Comparison of ENCODE assay signal across 1 cellular context in genomic region chr7:112272921-112273561, GRCh38.
TF ChIP-seq lines count a peak whose summit lies in the region.

No MANE protein-coding gene starts in this region.

TF ChIP-seq in GM23338, 12 proteins besides CTCF, POLR2A, EP300 and RAD21 (continued from another document):
- TF ChIP-seq, protein P1, sequence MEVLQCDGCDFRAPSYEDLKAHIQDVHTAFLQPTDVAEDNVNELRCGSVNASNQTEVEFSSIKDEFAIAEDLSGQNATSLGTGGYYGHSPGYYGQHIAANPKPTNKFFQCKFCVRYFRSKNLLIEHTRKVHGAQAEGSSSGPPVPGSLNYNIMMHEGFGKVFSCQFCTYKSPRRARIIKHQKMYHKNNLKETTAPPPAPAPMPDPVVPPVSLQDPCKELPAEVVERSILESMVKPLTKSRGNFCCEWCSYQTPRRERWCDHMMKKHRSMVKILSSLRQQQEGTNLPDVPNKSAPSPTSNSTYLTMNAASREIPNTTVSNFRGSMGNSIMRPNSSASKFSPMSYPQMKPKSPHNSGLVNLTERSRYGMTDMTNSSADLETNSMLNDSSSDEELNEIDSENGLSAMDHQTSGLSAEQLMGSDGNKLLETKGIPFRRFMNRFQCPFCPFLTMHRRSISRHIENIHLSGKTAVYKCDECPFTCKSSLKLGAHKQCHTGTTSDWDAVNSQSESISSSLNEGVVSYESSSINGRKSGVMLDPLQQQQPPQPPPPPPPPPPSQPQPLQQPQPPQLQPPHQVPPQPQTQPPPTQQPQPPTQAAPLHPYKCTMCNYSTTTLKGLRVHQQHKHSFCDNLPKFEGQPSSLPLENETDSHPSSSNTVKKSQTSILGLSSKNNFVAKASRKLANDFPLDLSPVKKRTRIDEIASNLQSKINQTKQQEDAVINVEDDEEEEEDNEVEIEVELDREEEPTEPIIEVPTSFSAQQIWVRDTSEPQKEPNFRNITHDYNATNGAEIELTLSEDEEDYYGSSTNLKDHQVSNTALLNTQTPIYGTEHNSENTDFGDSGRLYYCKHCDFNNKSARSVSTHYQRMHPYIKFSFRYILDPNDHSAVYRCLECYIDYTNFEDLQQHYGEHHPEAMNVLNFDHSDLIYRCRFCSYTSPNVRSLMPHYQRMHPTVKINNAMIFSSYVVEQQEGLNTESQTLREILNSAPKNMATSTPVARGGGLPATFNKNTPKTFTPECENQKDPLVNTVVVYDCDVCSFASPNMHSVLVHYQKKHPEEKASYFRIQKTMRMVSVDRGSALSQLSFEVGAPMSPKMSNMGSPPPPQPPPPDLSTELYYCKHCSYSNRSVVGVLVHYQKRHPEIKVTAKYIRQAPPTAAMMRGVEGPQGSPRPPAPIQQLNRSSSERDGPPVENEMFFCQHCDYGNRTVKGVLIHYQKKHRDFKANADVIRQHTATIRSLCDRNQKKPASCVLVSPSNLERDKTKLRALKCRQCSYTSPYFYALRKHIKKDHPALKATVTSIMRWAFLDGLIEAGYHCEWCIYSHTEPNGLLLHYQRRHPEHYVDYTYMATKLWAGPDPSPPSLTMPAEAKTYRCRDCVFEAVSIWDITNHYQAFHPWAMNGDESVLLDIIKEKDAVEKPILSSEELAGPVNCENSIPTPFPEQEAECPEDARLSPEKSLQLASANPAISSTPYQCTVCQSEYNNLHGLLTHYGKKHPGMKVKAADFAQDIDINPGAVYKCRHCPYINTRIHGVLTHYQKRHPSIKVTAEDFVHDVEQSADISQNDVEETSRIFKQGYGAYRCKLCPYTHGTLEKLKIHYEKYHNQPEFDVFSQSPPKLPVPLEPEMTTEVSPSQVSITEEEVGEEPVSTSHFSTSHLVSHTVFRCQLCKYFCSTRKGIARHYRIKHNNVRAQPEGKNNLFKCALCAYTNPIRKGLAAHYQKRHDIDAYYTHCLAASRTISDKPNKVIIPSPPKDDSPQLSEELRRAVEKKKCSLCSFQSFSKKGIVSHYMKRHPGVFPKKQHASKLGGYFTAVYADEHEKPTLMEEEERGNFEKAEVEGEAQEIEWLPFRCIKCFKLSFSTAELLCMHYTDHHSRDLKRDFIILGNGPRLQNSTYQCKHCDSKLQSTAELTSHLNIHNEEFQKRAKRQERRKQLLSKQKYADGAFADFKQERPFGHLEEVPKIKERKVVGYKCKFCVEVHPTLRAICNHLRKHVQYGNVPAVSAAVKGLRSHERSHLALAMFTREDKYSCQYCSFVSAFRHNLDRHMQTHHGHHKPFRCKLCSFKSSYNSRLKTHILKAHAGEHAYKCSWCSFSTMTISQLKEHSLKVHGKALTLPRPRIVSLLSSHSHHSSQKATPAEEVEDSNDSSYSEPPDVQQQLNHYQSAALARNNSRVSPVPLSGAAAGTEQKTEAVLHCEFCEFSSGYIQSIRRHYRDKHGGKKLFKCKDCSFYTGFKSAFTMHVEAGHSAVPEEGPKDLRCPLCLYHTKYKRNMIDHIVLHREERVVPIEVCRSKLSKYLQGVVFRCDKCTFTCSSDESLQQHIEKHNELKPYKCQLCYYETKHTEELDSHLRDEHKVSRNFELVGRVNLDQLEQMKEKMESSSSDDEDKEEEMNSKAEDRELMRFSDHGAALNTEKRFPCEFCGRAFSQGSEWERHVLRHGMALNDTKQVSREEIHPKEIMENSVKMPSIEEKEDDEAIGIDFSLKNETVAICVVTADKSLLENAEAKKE (CRISPR knock-in tag; IDR thresholded peaks at IDR 0.05), result no peak
- TF ChIP-seq POLR2AphosphoS5 (IDR thresholded peaks at IDR 0.05; ENCODE audit: low read depth) (no peak), EZH2phosphoT487 (IDR thresholded peaks at IDR 0.05; ENCODE audit: unreplicated experiment) (no peak)
- TF ChIP-seq, protein P2, sequence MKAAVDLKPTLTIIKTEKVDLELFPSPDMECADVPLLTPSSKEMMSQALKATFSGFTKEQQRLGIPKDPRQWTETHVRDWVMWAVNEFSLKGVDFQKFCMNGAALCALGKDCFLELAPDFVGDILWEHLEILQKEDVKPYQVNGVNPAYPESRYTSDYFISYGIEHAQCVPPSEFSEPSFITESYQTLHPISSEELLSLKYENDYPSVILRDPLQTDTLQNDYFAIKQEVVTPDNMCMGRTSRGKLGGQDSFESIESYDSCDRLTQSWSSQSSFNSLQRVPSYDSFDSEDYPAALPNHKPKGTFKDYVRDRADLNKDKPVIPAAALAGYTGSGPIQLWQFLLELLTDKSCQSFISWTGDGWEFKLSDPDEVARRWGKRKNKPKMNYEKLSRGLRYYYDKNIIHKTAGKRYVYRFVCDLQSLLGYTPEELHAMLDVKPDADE (IDR thresholded peaks at IDR 0.05), result no peak
